Comparison of ENCODE assay signal across 23 cellular contexts in genomic region chr9:36170531-36170930, GRCh38. TPM values are rescaled to one million over a fixed set of nuclear protein-coding genes. Genes with fewer than 3 reads are reported as not detected.
"Had no signal": no experiment of that assay in that cellular context is flagged by ENCODE, and none has a peak within 500 bp of the region (broad histone marks: within the 10 kb centered on the region; RNA-seq: fewer than 3 reads in every experiment).

No MANE protein-coding gene starts in this region.

- H3K9me3 ChIP-seq: colonic mucosa, esophagus muscularis mucosa, gastroesophageal sphincter, heart left ventricle, left lung, lower lobe of right lung had no signal

- H3K4me3 ChIP-seq: colonic mucosa, dorsolateral prefrontal cortex, esophagus muscularis mucosa, gastroesophageal sphincter, heart left ventricle, hepatocyte, left lung, lower lobe of right lung had no signal

- H3K36me3 ChIP-seq: colonic mucosa, esophagus muscularis mucosa, gastroesophageal sphincter, heart left ventricle, left lung, lower lobe of right lung had no signal

- ATAC-seq: foreskin keratinocyte, gastroesophageal sphincter, heart left ventricle, left lung, left ventricle myocardium superior, lower lobe of right lung had no signal

- H3K79me2 ChIP-seq: hepatocyte had no signal

- H2AFZ ChIP-seq: hepatocyte had no signal

- H3K27ac ChIP-seq: colonic mucosa, dorsolateral prefrontal cortex, esophagus muscularis mucosa, foreskin keratinocyte, gastroesophageal sphincter, heart left ventricle, hepatocyte, left lung, lower lobe of right lung had no signal

- H3K4me2 ChIP-seq: hepatocyte had no signal

- DNase-seq: colonic mucosa; dermis blood vessel endothelial cell; effector CD4-positive, alpha-beta T cell; effector memory CD4-positive, alpha-beta T cell; foreskin keratinocyte; heart left ventricle; hypothalamus; immature natural killer cell; islet precursor cell; kidney; kidney glomerular epithelial cell; left lung; left ventricle myocardium superior; lower lobe of right lung; mesenchymal stem cell; midbrain had no signal

- H3K4me1 ChIP-seq: colonic mucosa, foreskin keratinocyte had no signal

- H3K27me3 ChIP-seq: colonic mucosa, dorsolateral prefrontal cortex, esophagus muscularis mucosa, gastroesophageal sphincter, hepatocyte had no signal

RNA-seq across cellular contexts. Expression of gene CCIN, which starts 1.3 kb away (rescaled TPM):
- total RNA-seq: foreskin keratinocyte, frontal cortex, hepatocyte, lower leg skin had no signal
- polyA plus RNA-seq: esophagus, hepatocyte had no signal
